8 cellular contexts compared by ENCODE assay signal in genomic region chr17:30731210-30732132, GRCh38.
DNase-seq lines count a peak whose midpoint lies in the region; ATAC-seq and TF ChIP-seq lines count a peak whose summit lies in the region.
"Not testable (repeated sequence)": the region's sequence is repeated elsewhere in the genome, so short reads cannot be mapped to it uniquely, and the experiment has no call there.

No MANE protein-coding gene starts in this region.

- H3K4me1 ChIP-seq in mucosa of descending colon (ENCODE audit: low read depth): not testable (repeated sequence)

- H3K9me3 ChIP-seq in mucosa of descending colon: not testable (repeated sequence)

- not testable (repeated sequence) for H3K36me3 ChIP-seq in mucosa of descending colon (ENCODE audit: low read depth)

- intact Hi-C loops in mucosa of descending colon (cut with DNase I, micrococcal nuclease): not testable (repeated sequence)

- DNase-seq in D341Med (ENCODE audit: low spot score) (peak; percentile 63), HuH-7.5 (ENCODE audit: low spot score) (peak; percentile 27), OCI-M1 (lab: John Stamatoyannopoulos, UW) (peak; percentile 94), activated T-cell treated with anti-CD3 and anti-CD28 coated beads for 24 hours (ENCODE audit: low read depth) (peak; percentile 86), epithelial cell of esophagus (ENCODE audit: low read depth) (peak; percentile 73), mucosa of descending colon (peak; percentile 90 to 92 (median 92))
- DNase-seq in stimulated activated CD8-positive, alpha-beta memory T cell treated with anti-CD3 and anti-CD28 coated beads, Interleukin-15, amount 100 ng/mL, for 48 hours (ENCODE audit: low read depth in 2 of 2): peak; percentile 79 to 83

- peak; percentile 83 for ATAC-seq in GM21515 (IDR thresholded peaks at IDR 0.05; ENCODE audit: unreplicated experiment)
- ATAC-seq in mucosa of descending colon: peak; percentile 99

- not testable (repeated sequence) for TF ChIP-seq CTCF in epithelial cell of esophagus (IDR thresholded peaks at IDR 0.05; ENCODE audit: insufficient read depth, low read depth, low read length, missing control alignments); mucosa of descending colon (IDR thresholded peaks at IDR 0.05)

- H3K4me3 ChIP-seq in epithelial cell of esophagus (ENCODE audit: low read length) (peak overlapping the region; percentile 72), mucosa of descending colon (peak overlapping the region; percentile 67)

Comparison
In these comparisons a context has a peak if more than half of its experiments do, and no peak if none do; other contexts are left out.
1. Peak in every context shown above with its lines: DNase-seq, ATAC-seq and H3K4me3 ChIP-seq.
2. DNase-seq: peak in every context shown above with its lines; median percentile 94 in OCI-M1; 92 in mucosa of descending colon; 86 in activated T-cell treated with anti-CD3 and anti-CD28 coated beads for 24 hours; 81 in stimulated activated CD8-positive, alpha-beta memory T cell treated with anti-CD3 and anti-CD28 coated beads, Interleukin-15, amount 100 ng/mL, for 48 hours; 73 in epithelial cell of esophagus; 63 in D341Med; 27 in HuH-7.5.